ENCODE assay signal across 9 cellular contexts in genomic region chr2:65186093-65186868, GRCh38.
"Had no signal": no experiment of that assay in that cellular context is flagged by ENCODE, and none has a peak within 500 bp of the region (broad histone marks: within the 10 kb centered on the region; RNA-seq: fewer than 3 reads in every experiment).

No MANE protein-coding gene starts in this region.

- H3K4me1 ChIP-seq: prostate gland, testis had no signal

- H3K4me3 ChIP-seq: coronary artery, lung, prostate gland had no signal

- H3K36me3 ChIP-seq: prostate gland had no signal

- H3K27ac Mint-ChIP-seq: activated CD8-positive, alpha-beta T cell treated with anti-CD3 and anti-CD28 coated beads, Interleukin-2, amount 10 ng/mL, durations not matched to agents 7 days and 5 days; activated naive CD4-positive, alpha-beta T cell treated with anti-CD3 and anti-CD28 coated beads for 36 hours; effector memory CD8-positive, alpha-beta T cell had no signal

- H3K27ac ChIP-seq: coronary artery, prostate gland, testis had no signal

- H3K4me3 Mint-ChIP-seq: activated CD8-positive, alpha-beta T cell treated with anti-CD3 and anti-CD28 coated beads, Interleukin-2, amount 10 ng/mL, durations not matched to agents 7 days and 5 days; activated naive CD4-positive, alpha-beta T cell treated with anti-CD3 and anti-CD28 coated beads for 36 hours; effector memory CD8-positive, alpha-beta T cell; nephron had no signal

- H3K4me1 Mint-ChIP-seq: nephron had no signal

- H3K9me3 Mint-ChIP-seq: activated naive CD4-positive, alpha-beta T cell treated with anti-CD3 and anti-CD28 coated beads for 36 hours; effector memory CD8-positive, alpha-beta T cell; nephron had no signal

- DNase-seq: stimulated activated CD4-positive, alpha-beta T cell treated with anti-CD3 and anti-CD28 coated beads, Interleukin-4, amount 100 ng/mL, for 1 hour had no signal

- H3K27me3 ChIP-seq: testis had no signal

- H3K9me3 ChIP-seq: prostate gland, testis had no signal
